ENCODE assay signal across 1 cellular context in the genomic region with DNA sequence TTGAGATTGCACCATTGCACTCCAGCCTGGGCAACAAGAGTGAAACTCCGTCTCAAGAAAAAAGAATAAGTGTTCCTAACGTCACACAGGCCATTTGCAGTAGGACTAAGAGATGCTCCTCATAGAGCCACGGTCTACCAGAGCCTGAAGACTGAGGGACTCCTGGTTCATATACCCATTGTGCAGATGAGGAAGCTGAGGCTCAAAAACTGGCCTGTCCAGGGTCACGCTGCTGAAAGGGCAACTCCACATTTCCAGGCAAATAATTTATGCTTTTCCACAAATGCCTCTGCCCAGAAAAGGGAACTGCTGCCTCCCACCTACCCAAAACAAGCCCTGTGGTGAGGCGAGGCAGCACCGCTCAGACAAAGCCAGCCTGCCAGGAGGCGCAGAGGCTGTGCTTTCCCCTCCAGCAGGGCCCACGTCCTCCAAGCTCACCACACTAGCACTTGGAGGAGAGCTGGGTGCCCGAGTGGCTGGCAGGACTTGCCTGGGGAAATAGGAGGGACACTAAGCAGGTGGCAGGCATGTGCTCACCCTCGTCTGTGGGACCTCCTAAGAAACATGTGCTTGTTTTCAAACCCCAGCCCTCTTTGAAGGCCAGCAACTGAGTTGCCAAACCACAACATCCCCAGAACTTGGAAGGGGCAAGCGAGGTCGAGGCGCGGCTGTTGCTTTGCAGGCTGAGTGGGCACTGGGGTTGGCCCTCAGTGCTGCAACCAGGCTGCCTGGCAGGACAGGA.
A peak's percentile ranks its signal among the peaks of the same experiment; 100 is the strongest.
TF ChIP-seq lines count a peak whose summit lies in the region.

No MANE protein-coding gene starts in this region.

TF ChIP-seq in K562, 482 proteins besides CTCF, POLR2A, EP300 and RAD21 (continued from another document):
- no peak for TF ChIP-seq ZBTB33 (CRISPR knock-in tag; IDR thresholded peaks at IDR 0.05)
- peak; percentile 42; the same call in 1 of the 2 replicates for TF ChIP-seq MGA (IDR thresholded peaks at IDR 0.05)
- TF ChIP-seq ZKSCAN1 (IDR thresholded peaks at IDR 0.05; ENCODE audit: low read depth, low read length) = no peak
- no peak for TF ChIP-seq STAG1 (CRISPR knock-in tag; IDR thresholded peaks at IDR 0.05; ENCODE audit: borderline replicate concordance)
- no peak for TF ChIP-seq ZNF511 (CRISPR knock-in tag; IDR thresholded peaks at IDR 0.05)
- TF ChIP-seq DACH1 (IDR thresholded peaks at IDR 0.05; ENCODE audit: partially characterized antibody) = no peak
- peak; percentile 85 for TF ChIP-seq RBM25 (IDR thresholded peaks at IDR 0.05; ENCODE audit: low read depth, low read length, severe bottlenecking)
- peak in 1 of 2 experiments; percentile 44; a peak in 1 of 4 replicates for TF ChIP-seq KDM1A (IDR thresholded peaks at IDR 0.05)
- TF ChIP-seq STAT5A (IDR thresholded peaks at IDR 0.05; ENCODE audit: borderline replicate concordance, low read length) = no peak
- no peak for TF ChIP-seq ZBED1 (IDR thresholded peaks at IDR 0.05)
- TF ChIP-seq ILK (tag; IDR thresholded peaks at IDR 0.05; ENCODE audit: borderline replicate concordance, low read depth) = no peak
- TF ChIP-seq POLR2G (IDR thresholded peaks at IDR 0.05; ENCODE audit: low read depth, low read length) = 0 out of 2 replicates have a peak, but pooled peaks have one; percentile 16
- peak; percentile 58; the same call in 1 of the 2 replicates for TF ChIP-seq BCOR (IDR thresholded peaks at IDR 0.05)
- no peak for TF ChIP-seq SMAD3 (CRISPR knock-in tag; conservative IDR thresholded peaks at IDR 0.05)
- TF ChIP-seq SAFB2 (IDR thresholded peaks at IDR 0.05; ENCODE audit: borderline replicate concordance, low read depth, low read length, severe bottlenecking) = no peak
- TF ChIP-seq, protein P1, sequence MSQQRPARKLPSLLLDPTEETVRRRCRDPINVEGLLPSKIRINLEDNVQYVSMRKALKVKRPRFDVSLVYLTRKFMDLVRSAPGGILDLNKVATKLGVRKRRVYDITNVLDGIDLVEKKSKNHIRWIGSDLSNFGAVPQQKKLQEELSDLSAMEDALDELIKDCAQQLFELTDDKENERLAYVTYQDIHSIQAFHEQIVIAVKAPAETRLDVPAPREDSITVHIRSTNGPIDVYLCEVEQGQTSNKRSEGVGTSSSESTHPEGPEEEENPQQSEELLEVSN (IDR thresholded peaks at IDR 0.05; ENCODE audit: borderline replicate concordance in 1 of 2, extremely low read depth in 1 of 2, insufficient read depth in 1 of 2, insufficient read length in 1 of 2, low read depth in 1 of 2, low read length in 1 of 2, poor library complexity in 1 of 2, severe bottlenecking in 1 of 2) = peak in 1 of 2 experiments; percentile 46
- 0 out of 2 replicates have a peak, but pooled peaks have one; percentile 13 for TF ChIP-seq USF1 (CRISPR knock-in tag; IDR thresholded peaks at IDR 0.05)
- TF ChIP-seq GABPB2 (CRISPR knock-in tag; conservative IDR thresholded peaks at IDR 0.05) = no peak
- no peak for TF ChIP-seq ZNF77 (CRISPR knock-in tag; IDR thresholded peaks at IDR 0.05)
TF ChIP-seq in K562: peak in this region for 8.
